ENCODE assay signal across 8 cellular contexts in genomic region chr22:50531546-50532352, GRCh38. TPM values are rescaled to one million over a fixed set of nuclear protein-coding genes. Genes with fewer than 3 reads are reported as not detected.
DNase-seq lines count a peak whose midpoint lies in the region; ATAC-seq and TF ChIP-seq lines count a peak whose summit lies in the region.

No MANE protein-coding gene starts in this region.

- POLR2A ChIA-PET in activated CD8-positive, alpha-beta T cell treated with anti-CD3 and anti-CD28 coated beads, Interleukin-2, amount 10 ng/mL, durations not matched to agents 7 days and 5 days (lab: Charles Lee): interaction anchor here (0.8 to 8.7 kb wide), 9 partner anchors 7 to 341 kb away, joined by 3 to 335 read pairs (median 6); partner anchors contain the start of genes CHKB, KLHDC7B and SYCE3

- peak overlapping the region; percentile 94 for H3K4me3 Mint-ChIP-seq in activated CD8-positive, alpha-beta T cell treated with anti-CD3 and anti-CD28 coated beads, Interleukin-2, amount 10 ng/mL, durations not matched to agents 7 days and 5 days
- no peak overlapping the region for H3K4me3 Mint-ChIP-seq in endothelial cell (ENCODE audit: unreplicated experiment)

- DNase-seq in NAMALWA (ENCODE audit: low spot score) (peak; percentile 70), endothelial cell (ENCODE audit: low spot score) (peak; percentile 68)
- DNase-seq in activated CD8-positive, alpha-beta T cell treated with anti-CD3 and anti-CD28 coated beads, Interleukin-2, amount 10 ng/mL, durations not matched to agents 7 days and 5 days: peak; percentile 84
- peak; percentile 81 for DNase-seq in stimulated activated naive CD8-positive, alpha-beta T cell treated with anti-CD3 and anti-CD28 coated beads, Interleukin-15, Interleukin-2, amounts not matched to agents 100 U/mL and 50 U/mL, for 24 hours

- ATAC-seq in GM18505 (IDR thresholded peaks at IDR 0.05; ENCODE audit: unreplicated experiment) (no peak), HG02885 (IDR thresholded peaks at IDR 0.05; ENCODE audit: poor library complexity, unreplicated experiment) (no peak), HG03139 (IDR thresholded peaks at IDR 0.05; ENCODE audit: unreplicated experiment) (no peak)
- ATAC-seq in activated CD8-positive, alpha-beta T cell treated with anti-CD3 and anti-CD28 coated beads, Interleukin-2, amount 10 ng/mL, durations not matched to agents 7 days and 5 days: peak; percentile 32
- peak; percentile 35 for ATAC-seq in stimulated activated naive CD8-positive, alpha-beta T cell treated with anti-CD3 and anti-CD28 coated beads, Interleukin-15, Interleukin-2, amounts not matched to agents 100 U/mL and 50 U/mL, for 24 hours

- H3K4me1 Mint-ChIP-seq in activated CD8-positive, alpha-beta T cell treated with anti-CD3 and anti-CD28 coated beads, Interleukin-2, amount 10 ng/mL, durations not matched to agents 7 days and 5 days (ENCODE audit: low read depth): peaks cover 55% of the 10 kb centered on the region
- H3K4me1 Mint-ChIP-seq in endothelial cell (ENCODE audit: unreplicated experiment): peaks cover 8% of the 10 kb centered on the region

- H3K9me3 Mint-ChIP-seq in activated CD8-positive, alpha-beta T cell treated with anti-CD3 and anti-CD28 coated beads, Interleukin-2, amount 10 ng/mL, durations not matched to agents 7 days and 5 days (ENCODE audit: insufficient read depth): no peaks in the 10 kb centered on the region
- H3K9me3 Mint-ChIP-seq in endothelial cell (ENCODE audit: unreplicated experiment): no peaks in the 10 kb centered on the region

- H3K9me3 ChIP-seq in mononuclear cell (ENCODE audit: low read depth, low read length): no peaks in the 10 kb centered on the region

- CTCF ChIA-PET in activated CD8-positive, alpha-beta T cell treated with anti-CD3 and anti-CD28 coated beads, Interleukin-2, amount 10 ng/mL, durations not matched to agents 7 days and 5 days (lab: Charles Lee): interaction anchor here (1.0 to 1.1 kb wide), 2 partner anchors 9 to 89 kb away, joined by 3 read pairs; no protein-coding TSS in a partner anchor

- no peaks in the 10 kb centered on the region for H3K27me3 Mint-ChIP-seq in activated CD8-positive, alpha-beta T cell treated with anti-CD3 and anti-CD28 coated beads, Interleukin-2, amount 10 ng/mL, durations not matched to agents 7 days and 5 days (ENCODE audit: low read depth)
- peaks cover 29% of the 10 kb centered on the region for H3K27me3 Mint-ChIP-seq in endothelial cell (ENCODE audit: unreplicated experiment)

- TF ChIP-seq POLR2A in GM18505 (IDR thresholded peaks at IDR 0.05; ENCODE audit: borderline replicate concordance, extremely low read depth, insufficient read depth, insufficient read length): peak; percentile 51

- H3K27ac Mint-ChIP-seq in activated CD8-positive, alpha-beta T cell treated with anti-CD3 and anti-CD28 coated beads, Interleukin-2, amount 10 ng/mL, durations not matched to agents 7 days and 5 days: peak overlapping the region; percentile 100
- H3K27ac Mint-ChIP-seq in endothelial cell (ENCODE audit: unreplicated experiment): no peak overlapping the region

- peaks cover 84% of the 10 kb centered on the region for H3K4me1 ChIP-seq in mononuclear cell (ENCODE audit: insufficient read depth, low read length)

- H3K4me3 ChIP-seq in mononuclear cell (ENCODE audit: low read length): peak overlapping the region; percentile 94

- peaks cover 37% of the 10 kb centered on the region for H3K36me3 Mint-ChIP-seq in activated CD8-positive, alpha-beta T cell treated with anti-CD3 and anti-CD28 coated beads, Interleukin-2, amount 10 ng/mL, durations not matched to agents 7 days and 5 days (ENCODE audit: low read depth)
- no peaks in the 10 kb centered on the region for H3K36me3 Mint-ChIP-seq in endothelial cell (ENCODE audit: low read depth, unreplicated experiment)

- no peaks in the 10 kb centered on the region for H3K27me3 ChIP-seq in mononuclear cell (ENCODE audit: insufficient read depth, low read length)

- TF ChIP-seq CTCF in endothelial cell (IDR thresholded peaks at IDR 0.05; ENCODE audit: unreplicated experiment): no peak

RNA-seq across cellular contexts. Expression of gene TYMP, which starts 1.9 kb away (rescaled TPM):
- 10 to 100 TPM; 71.8 to 76.6 TPM for total RNA-seq in activated CD8-positive, alpha-beta T cell treated with anti-CD3 and anti-CD28 coated beads, Interleukin-2, amount 10 ng/mL, durations not matched to agents 7 days and 5 days
- total RNA-seq in endothelial cell (ENCODE audit: unreplicated experiment) (6.3 TPM), mononuclear cell (151 TPM)

RNA-seq across cellular contexts. Expression of gene SCO2, which starts 6.4 kb away (rescaled TPM):
- total RNA-seq in activated CD8-positive, alpha-beta T cell treated with anti-CD3 and anti-CD28 coated beads, Interleukin-2, amount 10 ng/mL, durations not matched to agents 7 days and 5 days: 10 to 100 TPM; 11.7 to 13.9 TPM
- total RNA-seq in endothelial cell (ENCODE audit: unreplicated experiment) (1.1 TPM), mononuclear cell (33.8 TPM)

RNA-seq across cellular contexts. Expression of gene KLHDC7B, which starts 13.9 kb away (rescaled TPM):
- total RNA-seq in activated CD8-positive, alpha-beta T cell treated with anti-CD3 and anti-CD28 coated beads, Interleukin-2, amount 10 ng/mL, durations not matched to agents 7 days and 5 days: 10 to 100 TPM; 10.6 to 12.0 TPM
- not detected for total RNA-seq in endothelial cell (ENCODE audit: unreplicated experiment)
- 1.7 TPM for total RNA-seq in mononuclear cell

RNA-seq across cellular contexts. Expression of gene NCAPH2, which starts 23.7 kb away (rescaled TPM):
- total RNA-seq in activated CD8-positive, alpha-beta T cell treated with anti-CD3 and anti-CD28 coated beads, Interleukin-2, amount 10 ng/mL, durations not matched to agents 7 days and 5 days: 100 to 1,000 TPM; 146 to 150 TPM
- 40.9 TPM for total RNA-seq in endothelial cell (ENCODE audit: unreplicated experiment)
- total RNA-seq in mononuclear cell: 40.6 TPM

RNA-seq across cellular contexts. Expression of gene LMF2, which starts 24.2 kb away (rescaled TPM):
- 100 to 1,000 TPM; 119 to 132 TPM for total RNA-seq in activated CD8-positive, alpha-beta T cell treated with anti-CD3 and anti-CD28 coated beads, Interleukin-2, amount 10 ng/mL, durations not matched to agents 7 days and 5 days
- total RNA-seq in endothelial cell (ENCODE audit: unreplicated experiment) (88.2 TPM), mononuclear cell (22.8 TPM)

Comparison
In these comparisons a context has a peak if more than half of its experiments do, and no peak if none do; other contexts are left out.
1. ATAC-seq: peak in activated CD8-positive, alpha-beta T cell treated with anti-CD3 and anti-CD28 coated beads, Interleukin-2, amount 10 ng/mL, durations not matched to agents 7 days and 5 days (single experiment) and stimulated activated naive CD8-positive, alpha-beta T cell treated with anti-CD3 and anti-CD28 coated beads, Interleukin-15, Interleukin-2, amounts not matched to agents 100 U/mL and 50 U/mL, for 24 hours (single experiment); none in GM18505 (single experiment), HG02885 (single experiment) and HG03139 (single experiment).
2. Peak in every context shown above with its lines, with median percentiles within 50 percentile points of each other: DNase-seq.